In genomic region chr4:78518551-78518950, GRCh38 we compare ENCODE assay signal across 2 cellular contexts.
A peak's percentile ranks its signal among the peaks of the same experiment; 100 is the strongest.
TF ChIP-seq lines count a peak whose summit lies in the region.

No MANE protein-coding gene starts in this region.

TF ChIP-seq in SK-N-SH, 30 proteins besides CTCF, POLR2A, EP300 and RAD21:
- TF ChIP-seq RXRA (IDR thresholded peaks at IDR 0.05; ENCODE audit: borderline replicate concordance, low read depth) (no peak), ELF1 (IDR thresholded peaks at IDR 0.05) (no peak), EZH2phosphoT487 (IDR thresholded peaks at IDR 0.05; ENCODE audit: borderline replicate concordance, low read depth) (no peak), GATA2 (CRISPR knock-in tag; IDR thresholded peaks at IDR 0.05) (no peak), NRF1 (IDR thresholded peaks at IDR 0.05; ENCODE audit: low read depth, low read length) (no peak), JUND (IDR thresholded peaks at IDR 0.05) (no peak), ZBTB33 (IDR thresholded peaks at IDR 0.05; ENCODE audit: borderline replicate concordance, low read depth) (no peak), GABPA (IDR thresholded peaks at IDR 0.05; ENCODE audit: low read depth) (no peak), IRF3 (IDR thresholded peaks at IDR 0.05; ENCODE audit: low read depth, low read length) (no peak), FOSL2 (IDR thresholded peaks at IDR 0.05; ENCODE audit: borderline replicate concordance, low read depth) (no peak)
TF ChIP-seq in SK-N-SH: peak in this region for 0.

TF ChIP-seq in endothelial cell of umbilical vein, 7 proteins besides CTCF, POLR2A, EP300 and RAD21:
- TF ChIP-seq FOS (IDR thresholded peaks at IDR 0.05; ENCODE audit: borderline replicate concordance, insufficient read depth, low read length): peak; percentile 22
- no peak for TF ChIP-seq JUN (IDR thresholded peaks at IDR 0.05; ENCODE audit: borderline replicate concordance, insufficient read depth, insufficient read length, low read depth)
- peak; percentile 31 for TF ChIP-seq GATA2 (IDR thresholded peaks at IDR 0.05; ENCODE audit: insufficient read depth, insufficient read length, low read depth, low read length)
